Comparison of ENCODE assay signal across 8 cellular contexts in the genomic region with DNA sequence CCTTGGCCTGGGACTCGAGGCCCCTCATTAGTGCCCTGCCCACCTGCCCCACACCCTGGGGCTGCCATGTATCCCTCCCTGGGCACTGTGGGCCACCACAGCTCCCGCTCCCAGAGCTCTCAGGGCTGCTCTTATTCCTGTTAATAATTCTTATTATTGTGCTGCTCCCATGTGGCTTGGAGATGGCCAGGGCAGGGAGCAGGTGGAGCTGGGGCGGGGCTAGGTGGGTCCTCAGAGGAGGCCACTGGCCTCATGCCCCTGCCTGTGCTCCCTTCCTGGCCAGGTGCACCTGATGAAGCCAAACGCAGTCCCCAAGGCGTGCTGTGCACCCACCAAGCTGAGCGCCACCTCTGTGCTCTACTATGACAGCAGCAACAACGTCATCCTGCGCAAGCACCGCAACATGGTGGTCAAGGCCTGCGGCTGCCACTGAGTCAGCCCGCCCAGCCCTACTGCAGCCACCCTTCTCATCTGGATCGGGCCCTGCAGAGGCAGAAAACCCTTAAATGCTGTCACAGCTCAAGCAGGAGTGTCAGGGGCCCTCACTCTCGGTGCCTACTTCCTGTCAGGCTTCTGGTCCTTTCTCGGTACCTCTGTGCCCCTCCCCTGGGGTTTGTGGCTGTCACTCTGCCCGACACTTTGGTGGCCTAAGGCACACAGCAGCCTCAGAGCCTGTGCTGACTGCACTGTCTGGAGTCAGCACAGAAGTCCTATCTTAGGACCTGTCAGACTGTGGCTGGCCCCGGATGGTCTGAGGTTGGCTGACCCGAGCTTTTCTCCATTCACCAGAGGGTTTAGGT. TPM values are rescaled to one million over a fixed set of nuclear protein-coding genes. Genes with fewer than 3 reads are reported as not detected.
DNase-seq lines count a peak whose midpoint lies in the region; ATAC-seq and TF ChIP-seq lines count a peak whose summit lies in the region.

No MANE protein-coding gene starts in this region.

- TF ChIP-seq POLR2A in uterus (IDR thresholded peaks at IDR 0.05) = no peak

- no peaks in the 10 kb centered on the region for H3K79me2 ChIP-seq in PC-9 (ENCODE audit: low read depth)

- no peaks in the 10 kb centered on the region for H3K9me3 ChIP-seq in uterus
- no peaks in the 10 kb centered on the region for H3K9me3 ChIP-seq in PC-9 (ENCODE audit: insufficient read depth, low read depth)

- TF ChIP-seq CTCF in uterus (IDR thresholded peaks at IDR 0.05) (no peak), PC-9 (conservative IDR thresholded peaks at IDR 0.05) (no peak)

- no TSS peak for BruUV-seq in PC-9 (replicated peaks; lab: Mats Ljungman, UMichigan)

- POLR2A ChIA-PET in PC-9 (lab: Charles Lee; ENCODE audit: unreplicated experiment) = interaction anchor here (0.6 kb wide), 1 partner anchor 70 kb away, joined by 8 read pairs; no protein-coding TSS in a partner anchor

- H3K27me3 ChIP-seq in uterus (no peaks in the 10 kb centered on the region), PC-9 (ENCODE audit: insufficient read depth, low read depth) (no peaks in the 10 kb centered on the region)

- H3K27ac ChIP-seq in uterus = no peak overlapping the region
- no peak overlapping the region for H3K27ac ChIP-seq in PC-9

- H3K9me2 ChIP-seq in PC-9 (ENCODE audit: insufficient read depth) = no peaks in the 10 kb centered on the region

- no peaks in the 10 kb centered on the region for H3K36me3 ChIP-seq in uterus
- no peaks in the 10 kb centered on the region for H3K36me3 ChIP-seq in PC-9 (ENCODE audit: low read depth)

- CTCF ChIA-PET in PC-9 (lab: Charles Lee) = no interaction called here

- peak; percentile 96 for ATAC-seq in GM18520 (IDR thresholded peaks at IDR 0.05; ENCODE audit: unreplicated experiment)
- peak; percentile 88 for ATAC-seq in GM21717 (IDR thresholded peaks at IDR 0.05; ENCODE audit: unreplicated experiment)

- no peaks in the 10 kb centered on the region for H3F3A ChIP-seq in PC-9 (ENCODE audit: insufficient read depth, low read depth)

- no peak overlapping the region for H2AFZ ChIP-seq in PC-9

- no peak overlapping the region for H3K4me2 ChIP-seq in PC-9

- H4K20me1 ChIP-seq in PC-9 (ENCODE audit: insufficient read depth) = no peaks in the 10 kb centered on the region

- DNase-seq in MV-4-11 (lab: John Stamatoyannopoulos, UW) = peak; percentile 77
- DNase-seq in islet precursor cell = peak; percentile 75
- DNase-seq in AML-193 (lab: John Stamatoyannopoulos, UW) = no peak
- DNase-seq in uterus = no peak
- no peak for DNase-seq in SIG-M5 (lab: John Stamatoyannopoulos, UW)
- DNase-seq in PC-9 = no peak

- no peaks in the 10 kb centered on the region for H3K4me1 ChIP-seq in uterus
- no peaks in the 10 kb centered on the region for H3K4me1 ChIP-seq in PC-9 (replicated peaks; ENCODE audit: insufficient read depth)

- intact Hi-C loops in uterus (cut with DNase I; ENCODE audit: low total_unique reads) (no loop called here), PC-9 (cut with micrococcal nuclease; ENCODE audit: unreplicated experiment) (no loop called here)

- H3K4me3 ChIP-seq in uterus (no peak overlapping the region), PC-9 (no peak overlapping the region)

RNA-seq across cellular contexts. Expression of gene BMP8A, which starts 34.1 kb away (rescaled TPM):
- total RNA-seq in uterus (1 to 10 TPM in 3 of 4 donors, not detected in 1; 1.8 to 8.3 (median 2.7) TPM), PC-9 (2021) (0.31 TPM in 1 of 2 replicates, not detected in the other)

RNA-seq across cellular contexts. Expression of gene PABPC4, which starts 51.0 kb away (rescaled TPM):
- total RNA-seq in uterus = 100 to 1,000 TPM in 2 of 4 donors, 10 to 100 TPM in 2; 48.2 to 189 (median 102) TPM
- total RNA-seq in PC-9 (2021) = 500 and 561 TPM in 2 replicates

Comparison
In these comparisons a context has a peak if more than half of its experiments do, and no peak if none do; other contexts are left out.
1. DNase-seq: peak in MV-4-11 (single experiment) and islet precursor cell (single experiment); none in AML-193 (0 of 2), uterus (0 of 2), SIG-M5 (single experiment) and PC-9 (0 of 2).